14 cellular contexts compared by ENCODE assay signal in genomic region chr2:95633626-95634259, GRCh38. TPM values are rescaled to one million over a fixed set of nuclear protein-coding genes. Genes with fewer than 3 reads are reported as not detected.
A peak's percentile ranks its signal among the peaks of the same experiment; 100 is the strongest.
DNase-seq lines count a peak whose midpoint lies in the region; ATAC-seq, FAIRE-seq and TF ChIP-seq lines count a peak whose summit lies in the region.
"Not testable (repeated sequence)": the region's sequence is repeated elsewhere in the genome, so short reads cannot be mapped to it uniquely, and the experiment has no call there.
"Had no signal": no experiment of that assay in that cellular context is flagged by ENCODE, and none has a peak within 500 bp of the region (broad histone marks: within the 10 kb centered on the region; RNA-seq: fewer than 3 reads in every experiment).

No MANE protein-coding gene starts in this region.

- in situ Hi-C loops in IMR-90 (cut with MboI; ENCODE audit: low sequenced_read_pairs): not testable (repeated sequence)

- not testable (repeated sequence) for DNase-seq in IMR-90; foreskin keratinocyte; Right ventricle myocardium superior; keratinocyte (ENCODE audit: low read depth, low spot score); mucosa of descending colon

- CTCF ChIA-PET in IMR-90 (lab: Yijun Ruan, JAX): not testable (repeated sequence)

- H3K18ac ChIP-seq in IMR-90 (ENCODE audit: low read depth, low read length): not testable (repeated sequence)

- H3K4me1 ChIP-seq in IMR-90 (ENCODE audit: control insufficient read depth, insufficient read depth, low read length); foreskin keratinocyte; keratinocyte (ENCODE audit: control insufficient read depth, extremely low read depth, insufficient read depth, low read length); mucosa of descending colon (ENCODE audit: low read depth): not testable (repeated sequence)

- not testable (repeated sequence) for H4K91ac ChIP-seq in IMR-90 (ENCODE audit: insufficient read depth, low read depth, low read length)

- not testable (repeated sequence) for H3K14ac ChIP-seq in IMR-90 (replicated peaks; ENCODE audit: low read depth, low read length)

- not testable (repeated sequence) for H3K56ac ChIP-seq in IMR-90 (ENCODE audit: extremely low read depth, insufficient read depth, low read length)

- not testable (repeated sequence) for H3K27me3 ChIP-seq in IMR-90 (ENCODE audit: control insufficient read depth, insufficient read depth, low read length); foreskin keratinocyte; keratinocyte (ENCODE audit: control insufficient read depth, extremely low read depth, insufficient read depth, low read length)

- H4K20me1 ChIP-seq in IMR-90 (ENCODE audit: insufficient read depth, low read length); keratinocyte (ENCODE audit: control insufficient read depth, extremely low read depth, insufficient read depth, low read length): not testable (repeated sequence)

- H3K9me3 ChIP-seq in IMR-90 (ENCODE audit: control insufficient read depth, insufficient read depth, low read length); keratinocyte (ENCODE audit: control insufficient read depth, low read depth, low read length); mucosa of descending colon: not testable (repeated sequence)

- not testable (repeated sequence) for H2AFZ ChIP-seq in IMR-90 (replicated peaks; ENCODE audit: low read length, poor library complexity); keratinocyte (ENCODE audit: control insufficient read depth, low read length)

- not testable (repeated sequence) for H3K9ac ChIP-seq in IMR-90 (ENCODE audit: low read depth, low read length); keratinocyte (ENCODE audit: control insufficient read depth, extremely low read depth, insufficient read depth, low read length)

- H2BK120ac ChIP-seq in IMR-90 (ENCODE audit: low read depth, low read length): not testable (repeated sequence)

- H3K79me1 ChIP-seq in IMR-90 (ENCODE audit: low read depth in 1 of 2, low read length in 2 of 2): not testable (repeated sequence)

- H2BK15ac ChIP-seq in IMR-90 (ENCODE audit: low read depth, low read length): not testable (repeated sequence)

- not testable (repeated sequence) for TF ChIP-seq RAD21 in IMR-90 (IDR thresholded peaks at IDR 0.05; ENCODE audit: low read length)

- intact Hi-C loops in IMR-90 (cut with micrococcal nuclease); Right ventricle myocardium superior (cut with DNase I); mucosa of descending colon (cut with DNase I, micrococcal nuclease): not testable (repeated sequence)

- not testable (repeated sequence) for H3K4me3 ChIP-seq in IMR-90 (ENCODE audit: insufficient read depth, low read depth, low read length); keratinocyte (ENCODE audit: control insufficient read depth in 2 of 3, extremely low read depth in 1 of 3, insufficient read depth in 2 of 3, low read depth in 1 of 3, low read length in 3 of 3); mucosa of descending colon

- H3K4me2 ChIP-seq in IMR-90 (ENCODE audit: low read depth, low read length); keratinocyte (ENCODE audit: control insufficient read depth, extremely low read depth, insufficient read depth, low read depth, low read length): not testable (repeated sequence)

- not testable (repeated sequence) for H3K79me2 ChIP-seq in keratinocyte (ENCODE audit: control insufficient read depth, insufficient read depth, low read length)

- TF ChIP-seq CTCF in IMR-90 (conservative IDR thresholded peaks at IDR 0.05; ENCODE audit: low read depth, low read length); foreskin keratinocyte (conservative IDR thresholded peaks at IDR 0.05); keratinocyte (optimal IDR thresholded peaks at IDR 0.05 in 1 of 3, IDR thresholded peaks at IDR 0.05 in 1 of 3, conservative IDR thresholded peaks at IDR 0.05 in 1 of 3; ENCODE audit: extremely low read depth in 1 of 3, insufficient read depth in 2 of 3, low read length in 3 of 3); mucosa of descending colon (IDR thresholded peaks at IDR 0.05): not testable (repeated sequence)

- not testable (repeated sequence) for H4K8ac ChIP-seq in IMR-90 (ENCODE audit: low read depth in 2 of 2, low read length in 2 of 2)

- H2BK20ac ChIP-seq in IMR-90 (ENCODE audit: low read depth, low read length): not testable (repeated sequence)

- not testable (repeated sequence) for TF ChIP-seq POLR2A in IMR-90 (IDR thresholded peaks at IDR 0.05; ENCODE audit: low read depth, low read length)

- H3K4ac ChIP-seq in IMR-90 (ENCODE audit: low read depth, low read length): not testable (repeated sequence)

- POLR2A ChIA-PET in IMR-90 (lab: Charles Lee; ENCODE audit: unreplicated experiment): not testable (repeated sequence)

- not testable (repeated sequence) for H3K9me1 ChIP-seq in IMR-90 (ENCODE audit: insufficient read depth, low read length); keratinocyte (ENCODE audit: control insufficient read depth, extremely low read depth, insufficient read depth, low read length)

- H2AK9ac ChIP-seq in IMR-90 (replicated peaks; ENCODE audit: low read depth, low read length, poor library complexity): not testable (repeated sequence)

- H3K36me3 ChIP-seq in IMR-90 (ENCODE audit: control insufficient read depth, insufficient read depth, low read length); keratinocyte (ENCODE audit: control insufficient read depth in 2 of 2, extremely low read depth in 1 of 2, insufficient read depth in 2 of 2, low read length in 2 of 2); mucosa of descending colon (ENCODE audit: low read depth): not testable (repeated sequence)

- not testable (repeated sequence) for H3K27ac ChIP-seq in IMR-90 (ENCODE audit: insufficient read depth, low read length); foreskin keratinocyte; keratinocyte (ENCODE audit: control insufficient read depth, insufficient read depth, low read length)

- H2AK5ac ChIP-seq in IMR-90 (ENCODE audit: low read depth, low read length): not testable (repeated sequence)

- H2BK5ac ChIP-seq in IMR-90 (ENCODE audit: low read depth, low read length, poor library complexity, severe bottlenecking): not testable (repeated sequence)

- peak; percentile 94 for FAIRE-seq in keratinocyte (lab: Jason Lieb, UNC)

- not testable (repeated sequence) for BruUV-seq in IMR-90 (replicated peaks; lab: Mats Ljungman, UMichigan)

- WGBS in IMR-90 (ENCODE audit: extremely low coverage in 2 of 2, insufficient read length in 1 of 2), 2 experiments: no CpG with 5 or more reads among the region's 2 CpGs

- dilution Hi-C loops in IMR-90 (cut with HindIII; ENCODE audit: low sequenced_read_pairs, unreplicated experiment); keratinocyte (cut with MboI; ENCODE audit: extremely low pct_ligation_motif_present, low sequenced_read_pairs): not testable (repeated sequence)

- not testable (repeated sequence) for H3K23ac ChIP-seq in IMR-90 (ENCODE audit: low read depth, low read length)

- ATAC-seq in IMR-90 (ENCODE audit: low read depth) (peak; percentile 90), SK-N-SH treated with all-trans-retinoic acid at 6 μM for 48 hours (peak; percentile 86), foreskin keratinocyte (peak; percentile 83), Right ventricle myocardium superior (ENCODE audit: poor library complexity) (peak; percentile 80), mucosa of descending colon (peak; percentile 18)

- H4K5ac ChIP-seq in IMR-90 (ENCODE audit: low read depth, low read length): not testable (repeated sequence)

RNA-seq across cellular contexts. Expression of gene TRIM43, which starts 41.9 kb away (rescaled TPM):
- total RNA-seq in IMR-90 (2012; rRNA removed) (not detected in 2 replicates), foreskin keratinocyte (not detected in 2 replicates), Right ventricle myocardium superior (not detected), mucosa of descending colon (not detected)
- polyA plus RNA-seq in IMR-90 (2012; rRNA removed) (not detected in 2 replicates), foreskin keratinocyte (not detected in 2 replicates), keratinocyte (not detected in 3 replicates)
- not detected in 2 replicates for polyA plus RNA-seq in IMR-90 (2012; cell fraction: cytosol; rRNA removed)
- not detected in 2 replicates for polyA plus RNA-seq in IMR-90 (2012; cell fraction: nucleus; rRNA removed; ENCODE audit: low replicate concordance)
- polyA plus RNA-seq in keratinocyte (2011; ENCODE audit: low read depth): not detected
- not detected in 2 replicates for polyA plus RNA-seq in keratinocyte (2011; cell fraction: cytosol; rRNA removed)
- not detected in 2 replicates for polyA plus RNA-seq in keratinocyte (2011; cell fraction: nucleus; rRNA removed)
- not detected in 2 replicates for polyA plus RNA-seq in keratinocyte (2012; ENCODE audit: low replicate concordance)
- not detected in 3 replicates for polyA minus RNA-seq in keratinocyte
- not detected for polyA minus RNA-seq in keratinocyte (2011; cell fraction: cytosol; rRNA and poly(A)+ RNA removed)
- not detected in 2 replicates for polyA minus RNA-seq in keratinocyte (2011; cell fraction: nucleus; rRNA and poly(A)+ RNA removed)
- total RNA-seq: A673; CD4-positive, alpha-beta memory T cell; Daoy; GM23248; H4; HT-29 had no signal
- polyA plus RNA-seq: AG04450; CD14-positive monocyte; CD4-positive, alpha-beta memory T cell; GM23248 had no signal

Comparison
In these comparisons a context has a peak if more than half of its experiments do, and no peak if none do; other contexts are left out.
1. ATAC-seq: peak in every context shown above with its lines; median percentile 90 in IMR-90; 86 in SK-N-SH treated with all-trans-retinoic acid at 6 μM for 48 hours; 83 in foreskin keratinocyte; 80 in Right ventricle myocardium superior; 18 in mucosa of descending colon.